Comparison of ENCODE assay signal across 10 cellular contexts in the genomic region with DNA sequence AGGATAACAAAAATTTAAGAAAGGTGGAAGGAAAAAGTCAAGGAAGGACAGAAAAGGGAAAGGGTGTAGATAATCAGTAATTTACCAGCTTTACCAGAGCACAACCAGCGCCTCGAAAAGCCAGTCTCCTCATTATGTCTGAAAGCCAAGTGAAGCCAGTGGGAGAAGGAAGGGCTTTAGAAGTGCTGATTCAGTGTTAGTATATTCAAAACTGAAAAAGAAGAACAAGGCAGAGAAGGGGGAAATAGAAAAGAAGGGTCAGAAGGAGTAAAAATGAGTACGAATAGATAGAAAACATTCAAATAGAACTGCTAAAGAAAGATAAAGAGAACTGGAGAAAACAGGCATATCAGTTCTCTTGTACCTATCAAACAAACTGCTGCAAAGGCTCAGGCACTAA. TPM values are rescaled to one million over a fixed set of nuclear protein-coding genes. Genes with fewer than 3 reads are reported as not detected.
DNase-seq lines count a peak whose midpoint lies in the region; ATAC-seq and TF ChIP-seq lines count a peak whose summit lies in the region.
"Had no signal": no experiment of that assay in that cellular context is flagged by ENCODE, and none has a peak within 500 bp of the region (broad histone marks: within the 10 kb centered on the region; RNA-seq: fewer than 3 reads in every experiment).

No MANE protein-coding gene starts in this region.

- TF ChIP-seq CTCF in heart right ventricle (IDR thresholded peaks at IDR 0.05) (no peak), uterus (IDR thresholded peaks at IDR 0.05) (no peak)

- H3K4me1 Mint-ChIP-seq in activated T-helper 2 cell treated with anti-CD3 and anti-CD28 coated beads, Interferon-gamma antibody, Interleukin-2, Interleukin-4, amounts not matched to agents 10 μg/mL and 5 μg/mL and 100 μg/mL, durations not matched to agents 14 hours and 24 hours and 36 hours (ENCODE audit: low read depth) = peaks cover 51% of the 10 kb centered on the region
- H3K4me1 Mint-ChIP-seq in memory B cell = peaks cover 23% of the 10 kb centered on the region

- peaks cover 0 to 68% (median 57%) of the 10 kb centered on the region in 9 donors for H3K4me1 ChIP-seq in heart right ventricle
- H3K4me1 ChIP-seq in uterus = peaks cover 3 to 10% of the 10 kb centered on the region in 2 donors

- H3K27ac ChIP-seq in heart right ventricle (peak overlapping the region in 7 of 10 donors; percentile 23 to 69 (median 46)), uterus (peak overlapping the region; percentile 54 to 74)
- H3K27ac ChIP-seq: SJCRH30 had no signal

- H3K9me3 ChIP-seq in heart right ventricle = no peaks in the 10 kb centered on the region
- H3K9me3 ChIP-seq in uterus = no peaks in the 10 kb centered on the region
- H3K9me3 ChIP-seq: SJCRH30 had no signal

- no peaks in the 10 kb centered on the region for H3K9me3 Mint-ChIP-seq in activated T-helper 2 cell treated with anti-CD3 and anti-CD28 coated beads, Interferon-gamma antibody, Interleukin-2, Interleukin-4, amounts not matched to agents 10 μg/mL and 5 μg/mL and 100 μg/mL, durations not matched to agents 14 hours and 24 hours and 36 hours
- H3K9me3 Mint-ChIP-seq in memory B cell = no peaks in the 10 kb centered on the region

- no peaks in the 10 kb centered on the region for H3K27me3 ChIP-seq in heart right ventricle
- no peaks in the 10 kb centered on the region for H3K27me3 ChIP-seq in uterus
- H3K27me3 ChIP-seq: SJCRH30 had no signal

- H3K4me3 ChIP-seq in heart right ventricle (peak overlapping the region in 1 of 10 donors; percentile 9), uterus (no peak overlapping the region)
- H3K4me3 ChIP-seq: SJCRH30 had no signal

- H3K27me3 Mint-ChIP-seq in activated T-helper 2 cell treated with anti-CD3 and anti-CD28 coated beads, Interferon-gamma antibody, Interleukin-2, Interleukin-4, amounts not matched to agents 10 μg/mL and 5 μg/mL and 100 μg/mL, durations not matched to agents 14 hours and 24 hours and 36 hours (ENCODE audit: low read depth) = no peaks in the 10 kb centered on the region
- no peaks in the 10 kb centered on the region for H3K27me3 Mint-ChIP-seq in memory B cell

- WGBS in heart right ventricle, 2 donors = 69 to 78% methylated on average over 3 of the region's 3 CpGs

- DNase-seq in heart right ventricle = no peak
- no peak for DNase-seq in Right ventricle myocardium inferior (ENCODE audit: missing footprints)
- DNase-seq in activated T-helper 2 cell treated with anti-CD3 and anti-CD28 coated beads, Interferon-gamma antibody, Interleukin-2, Interleukin-4, amounts not matched to agents 10 μg/mL and 5 μg/mL and 100 μg/mL, durations not matched to agents 14 hours and 24 hours and 36 hours (ENCODE audit: low spot score) = no peak
- DNase-seq in memory B cell (ENCODE audit: low spot score in 2 of 2) = no peak
- DNase-seq in uterus = no peak
- DNase-seq in GF-D8 (lab: John Stamatoyannopoulos, UW) = no peak
- DNase-seq: DMS153, SJCRH30 had no signal

- no peak overlapping the region for H3K4me3 Mint-ChIP-seq in activated T-helper 2 cell treated with anti-CD3 and anti-CD28 coated beads, Interferon-gamma antibody, Interleukin-2, Interleukin-4, amounts not matched to agents 10 μg/mL and 5 μg/mL and 100 μg/mL, durations not matched to agents 14 hours and 24 hours and 36 hours (ENCODE audit: low read depth)
- H3K4me3 Mint-ChIP-seq in memory B cell = no peak overlapping the region

- no peak for ATAC-seq in heart right ventricle
- no peak for ATAC-seq in Right ventricle myocardium inferior
- no peak for ATAC-seq in memory B cell (ENCODE audit: low read depth)
- no peak for ATAC-seq in GM18870 (IDR thresholded peaks at IDR 0.05; ENCODE audit: unreplicated experiment)
- ATAC-seq in GM21528 (IDR thresholded peaks at IDR 0.05; ENCODE audit: low FRiP score, unreplicated experiment) = no peak

- H3K36me3 ChIP-seq in heart right ventricle = peaks cover 0 to 53% (median 22%) of the 10 kb centered on the region in 9 donors
- H3K36me3 ChIP-seq in uterus = no peaks in the 10 kb centered on the region

- intact Hi-C loops in heart right ventricle (cut with DNase I) = loop anchor here in 6 of 10 donors (10.0 kb wide), 3 partner anchors 207 to 227 kb away; partner anchors contain the start of genes NISCH (in 3 of the 6) and TNNC1 (in 3 of the 6)
- intact Hi-C loops in Right ventricle myocardium inferior (cut with DNase I) = loop anchor here (5.0 kb wide), 1 partner anchor 209 kb away; no protein-coding TSS in a partner anchor
- intact Hi-C loops in activated T-helper 2 cell treated with anti-CD3 and anti-CD28 coated beads, Interferon-gamma antibody, Interleukin-2, Interleukin-4, amounts not matched to agents 10 μg/mL and 5 μg/mL and 100 μg/mL, durations not matched to agents 14 hours and 24 hours and 36 hours (cut with micrococcal nuclease) = loop anchor here (1.0 to 10.0 kb wide), 5 partner anchors 10 to 707 kb away; partner anchors contain the start of genes ABHD14A, ABHD14B, DUSP7 and NISCH
- intact Hi-C loops in uterus (cut with DNase I; ENCODE audit: low total_unique reads) = no loop called here

- peaks cover 75% of the 10 kb centered on the region for H3K36me3 Mint-ChIP-seq in activated T-helper 2 cell treated with anti-CD3 and anti-CD28 coated beads, Interferon-gamma antibody, Interleukin-2, Interleukin-4, amounts not matched to agents 10 μg/mL and 5 μg/mL and 100 μg/mL, durations not matched to agents 14 hours and 24 hours and 36 hours (ENCODE audit: low read depth)
- peaks cover 22% of the 10 kb centered on the region for H3K36me3 Mint-ChIP-seq in memory B cell

- peak overlapping the region; percentile 86 for H3K27ac Mint-ChIP-seq in activated T-helper 2 cell treated with anti-CD3 and anti-CD28 coated beads, Interferon-gamma antibody, Interleukin-2, Interleukin-4, amounts not matched to agents 10 μg/mL and 5 μg/mL and 100 μg/mL, durations not matched to agents 14 hours and 24 hours and 36 hours
- peak overlapping the region; percentile 81 for H3K27ac Mint-ChIP-seq in memory B cell

- TF ChIP-seq POLR2A in uterus (IDR thresholded peaks at IDR 0.05) = no peak

RNA-seq across cellular contexts. Expression of gene PBRM1, which starts 4.1 kb away (rescaled TPM):
- total RNA-seq in heart right ventricle (10 to 100 TPM; 41.6 to 63.9 (median 51.7) TPM), Right ventricle myocardium inferior (45.3 TPM), uterus (100 to 1,000 TPM in 1 of 4 donors, 10 to 100 TPM in 3; 22.5 to 152 (median 56.6) TPM)
- polyA plus RNA-seq in heart right ventricle = 1 to 10 TPM; 6.0 to 8.0 TPM
- total RNA-seq in activated T-helper 2 cell treated with anti-CD3 and anti-CD28 coated beads, Interferon-gamma antibody, Interleukin-2, Interleukin-4, amounts not matched to agents 10 μg/mL and 5 μg/mL and 100 μg/mL, durations not matched to agents 14 hours and 24 hours and 36 hours = 60.4 and 66.3 TPM in 2 replicates

RNA-seq across cellular contexts. Expression of gene GNL3, which starts 4.2 kb away (rescaled TPM):
- total RNA-seq in heart right ventricle = 10 to 100 TPM; 20.6 to 45.1 (median 25.7) TPM
- 10 to 100 TPM; 39.4 to 60.4 TPM for polyA plus RNA-seq in heart right ventricle
- 28.8 TPM for total RNA-seq in Right ventricle myocardium inferior
- total RNA-seq in activated T-helper 2 cell treated with anti-CD3 and anti-CD28 coated beads, Interferon-gamma antibody, Interleukin-2, Interleukin-4, amounts not matched to agents 10 μg/mL and 5 μg/mL and 100 μg/mL, durations not matched to agents 14 hours and 24 hours and 36 hours = 226 and 235 TPM in 2 replicates
- total RNA-seq in uterus = 100 to 1,000 TPM in 1 of 4 donors, 10 to 100 TPM in 3; 29.5 to 108 (median 53.9) TPM

RNA-seq across cellular contexts. Expression of gene GLT8D1, which starts 24.0 kb away (rescaled TPM):
- 10 to 100 TPM; 23.0 to 31.9 (median 28.4) TPM for total RNA-seq in heart right ventricle
- polyA plus RNA-seq in heart right ventricle = 10 to 100 TPM; 30.1 to 37.9 TPM
- 33.2 TPM for total RNA-seq in Right ventricle myocardium inferior
- total RNA-seq in activated T-helper 2 cell treated with anti-CD3 and anti-CD28 coated beads, Interferon-gamma antibody, Interleukin-2, Interleukin-4, amounts not matched to agents 10 μg/mL and 5 μg/mL and 100 μg/mL, durations not matched to agents 14 hours and 24 hours and 36 hours = 37.6 and 38.7 TPM in 2 replicates
- total RNA-seq in uterus = 100 to 1,000 TPM in 1 of 4 donors, 10 to 100 TPM in 2, 1 to 10 TPM in 1; 7.9 to 141 (median 48.9) TPM

RNA-seq across cellular contexts. Expression of gene SPCS1, which starts 24.3 kb away (rescaled TPM):
- 10 to 100 TPM; 74.3 to 97.6 (median 82.2) TPM for total RNA-seq in heart right ventricle
- 100 to 1,000 TPM in 1 of 2 donors, 10 to 100 TPM in 1; 21.7 to 122 TPM for polyA plus RNA-seq in heart right ventricle
- 85.0 TPM for total RNA-seq in Right ventricle myocardium inferior
- total RNA-seq in activated T-helper 2 cell treated with anti-CD3 and anti-CD28 coated beads, Interferon-gamma antibody, Interleukin-2, Interleukin-4, amounts not matched to agents 10 μg/mL and 5 μg/mL and 100 μg/mL, durations not matched to agents 14 hours and 24 hours and 36 hours = 124 and 125 TPM in 2 replicates
- total RNA-seq in uterus = 10 to 100 TPM in 3 of 4 donors, 1 to 10 TPM in 1; 9.0 to 67.4 (median 59.1) TPM
